Comparison of ENCODE assay signal across 14 cellular contexts in genomic region chr12:54967461-54967860, GRCh38. TPM values are rescaled to one million over a fixed set of nuclear protein-coding genes. Genes with fewer than 3 reads are reported as not detected.
DNase-seq lines count a peak whose midpoint lies in the region; ATAC-seq and TF ChIP-seq lines count a peak whose summit lies in the region.
"Had no signal": no experiment of that assay in that cellular context is flagged by ENCODE, and none has a peak within 500 bp of the region (broad histone marks: within the 10 kb centered on the region; RNA-seq: fewer than 3 reads in every experiment).

No MANE protein-coding gene starts in this region.

- H3K27me3 ChIP-seq in CD8-positive, alpha-beta T cell (ENCODE audit: insufficient read depth, low read length), result no peaks in the 10 kb centered on the region
- H3K27me3 ChIP-seq: right atrium auricular region had no signal

- H3K27me3 Mint-ChIP-seq in CD8-positive, alpha-beta T cell (ENCODE audit: low read depth), result no peaks in the 10 kb centered on the region
- no peaks in the 10 kb centered on the region for H3K27me3 Mint-ChIP-seq in activated naive CD8-positive, alpha-beta T cell treated with anti-CD3 and anti-CD28 coated beads for 36 hours

- DNase-seq in CD8-positive, alpha-beta T cell, result peak in 3 of 7 experiments; percentile 44 to 53 (median 50)
- DNase-seq in KBM-7 (peak; percentile 25), iris pigment epithelial cell (ENCODE audit: low read depth) (peak; percentile 8)
- DNase-seq in activated naive CD8-positive, alpha-beta T cell treated with anti-CD3 and anti-CD28 coated beads for 36 hours, result no peak
- DNase-seq in NK-92 treated with Interleukin-12 subunit alpha and Interleukin-12 subunit beta, amount 100 ng/mL, for 24 hours (lab: John Stamatoyannopoulos, UW), result no peak
- DNase-seq: GOT3; stimulated activated CD4-positive, alpha-beta T cell treated with anti-CD3 and anti-CD28 coated beads, Interleukin-4, amount 100 ng/mL, for 4 hours had no signal

- CTCF ChIA-PET in CD8-positive, alpha-beta T cell (lab: Charles Lee), result interaction anchor here (1.1 to 5.1 kb wide), 5 partner anchors 9 to 113 kb away, joined by 7 to 27 read pairs (median 13); partner anchors contain the start of gene MUCL1

- peaks cover 76% of the 10 kb centered on the region for H3K36me3 Mint-ChIP-seq in CD8-positive, alpha-beta T cell
- peaks cover 76% of the 10 kb centered on the region for H3K36me3 Mint-ChIP-seq in activated naive CD8-positive, alpha-beta T cell treated with anti-CD3 and anti-CD28 coated beads for 36 hours

- intact Hi-C loops in CD8-positive, alpha-beta T cell (cut with DNase I, micrococcal nuclease), result no loop called here

- no peaks in the 10 kb centered on the region for H3K9me3 ChIP-seq in CD8-positive, alpha-beta T cell (ENCODE audit: low read length)
- H3K9me3 ChIP-seq: right atrium auricular region had no signal

- H3K4me1 ChIP-seq in CD8-positive, alpha-beta T cell (ENCODE audit: insufficient read depth, low read length), result peaks cover 57% of the 10 kb centered on the region
- H3K4me1 ChIP-seq: right atrium auricular region had no signal

- H3K27ac ChIP-seq in CD8-positive, alpha-beta T cell (ENCODE audit: low read depth, low read length), result peak overlapping the region; percentile 34
- H3K27ac ChIP-seq: C4-2B, HL-60, right atrium auricular region had no signal

- in situ Hi-C loops in KBM-7 (cut with MboI; ENCODE audit: low pct_unique_long_range_greater_than_20kb, low sequenced_read_pairs), result no loop called here

- peak overlapping the region; percentile 6 for H3K4me3 ChIP-seq in CD8-positive, alpha-beta T cell (ENCODE audit: low read depth, low read length)
- H3K4me3 ChIP-seq: right atrium auricular region had no signal

- peaks cover 30% of the 10 kb centered on the region for H3K36me3 ChIP-seq in CD8-positive, alpha-beta T cell (ENCODE audit: insufficient read depth, low read length)
- H3K36me3 ChIP-seq: right atrium auricular region had no signal

- no peaks in the 10 kb centered on the region for H3K9me3 Mint-ChIP-seq in CD8-positive, alpha-beta T cell
- H3K9me3 Mint-ChIP-seq in activated naive CD8-positive, alpha-beta T cell treated with anti-CD3 and anti-CD28 coated beads for 36 hours, result no peaks in the 10 kb centered on the region

- POLR2A ChIA-PET in CD8-positive, alpha-beta T cell (lab: Charles Lee), result interaction anchor here (4.8 kb wide), 1 partner anchor 17 kb away, joined by 44 read pairs; the partner anchor contains the start of gene TESPA1

- no peak for TF ChIP-seq CTCF in CD8-positive, alpha-beta T cell (IDR thresholded peaks at IDR 0.05)

- H3K4me3 Mint-ChIP-seq in CD8-positive, alpha-beta T cell, result peak overlapping the region; percentile 70
- no peak overlapping the region for H3K4me3 Mint-ChIP-seq in activated naive CD8-positive, alpha-beta T cell treated with anti-CD3 and anti-CD28 coated beads for 36 hours

- peak; percentile 61 for ATAC-seq in CD8-positive, alpha-beta T cell
- ATAC-seq in GM19463 (IDR thresholded peaks at IDR 0.05; ENCODE audit: unreplicated experiment) (no peak), GM18519 (IDR thresholded peaks at IDR 0.05; ENCODE audit: low FRiP score, unreplicated experiment) (no peak)
- ATAC-seq: SK-N-SH treated with all-trans-retinoic acid at 6 μM for 48 hours had no signal

- peak overlapping the region; percentile 91 for H3K27ac Mint-ChIP-seq in CD8-positive, alpha-beta T cell
- peak overlapping the region; percentile 73 for H3K27ac Mint-ChIP-seq in activated naive CD8-positive, alpha-beta T cell treated with anti-CD3 and anti-CD28 coated beads for 36 hours

- peaks cover 80% of the 10 kb centered on the region for H3K4me1 Mint-ChIP-seq in CD8-positive, alpha-beta T cell (ENCODE audit: low read depth)
- H3K4me1 Mint-ChIP-seq in activated naive CD8-positive, alpha-beta T cell treated with anti-CD3 and anti-CD28 coated beads for 36 hours, result peaks cover 66% of the 10 kb centered on the region

RNA-seq across cellular contexts. Expression of gene TESPA1, which starts 17.1 kb away (rescaled TPM):
- total RNA-seq in CD8-positive, alpha-beta T cell, result 10 to 100 TPM; 70.9 to 84.8 TPM
- 10 to 100 TPM; 92.6 to 95.9 TPM for total RNA-seq in activated naive CD8-positive, alpha-beta T cell treated with anti-CD3 and anti-CD28 coated beads for 36 hours
- total RNA-seq: myocyte had no signal

RNA-seq across cellular contexts. Expression of gene NEUROD4, which starts 52.3 kb away (rescaled TPM):
- total RNA-seq in CD8-positive, alpha-beta T cell, result not detected
- total RNA-seq in activated naive CD8-positive, alpha-beta T cell treated with anti-CD3 and anti-CD28 coated beads for 36 hours, result not detected
- total RNA-seq: myocyte, right atrium auricular region had no signal

Comparison
In these comparisons a context has a peak if more than half of its experiments do, and no peak if none do; other contexts are left out.
1. DNase-seq: peak in KBM-7 (single experiment) and iris pigment epithelial cell (single experiment); none in activated naive CD8-positive, alpha-beta T cell treated with anti-CD3 and anti-CD28 coated beads for 36 hours (single experiment) and NK-92 treated with Interleukin-12 subunit alpha and Interleukin-12 subunit beta, amount 100 ng/mL, for 24 hours (single experiment).